9 cellular contexts compared by ENCODE assay signal in genomic region chr6:82365011-82365751, GRCh38. TPM values are rescaled to one million over a fixed set of nuclear protein-coding genes. Genes with fewer than 3 reads are reported as not detected.
DNase-seq lines count a peak whose midpoint lies in the region; ATAC-seq, FAIRE-seq and TF ChIP-seq lines count a peak whose summit lies in the region.
"Had no signal": no experiment of that assay in that cellular context is flagged by ENCODE, and none has a peak within 500 bp of the region (broad histone marks: within the 10 kb centered on the region; RNA-seq: fewer than 3 reads in every experiment).

No MANE protein-coding gene starts in this region.

- H3K4me2 ChIP-seq in osteoblast (ENCODE audit: insufficient read depth, low read length) = peak overlapping the region; percentile 94

- peak overlapping the region; percentile 55 for H3K4me3 Mint-ChIP-seq in activated CD8-positive, alpha-beta T cell treated with anti-CD3 and anti-CD28 coated beads, Interleukin-2, amount 10 ng/mL, durations not matched to agents 7 days and 5 days

- no peak overlapping the region for H3K27ac Mint-ChIP-seq in activated CD8-positive, alpha-beta T cell treated with anti-CD3 and anti-CD28 coated beads, Interleukin-2, amount 10 ng/mL, durations not matched to agents 7 days and 5 days

- peak; percentile 62 for DNase-seq in DMS 273 (lab: John Stamatoyannopoulos, UW; ENCODE audit: unreplicated experiment)
- no peak for DNase-seq in DMS 273 treated with DMSO at 0.1 percent for 48 hours (lab: John Stamatoyannopoulos, UW)
- peak; percentile 20 for DNase-seq in activated CD8-positive, alpha-beta T cell treated with anti-CD3 and anti-CD28 coated beads, Interleukin-2, amount 10 ng/mL, durations not matched to agents 7 days and 5 days
- peak; percentile 52 for DNase-seq in glomerular visceral epithelial cell (ENCODE audit: extremely low spot score)
- DNase-seq in osteoblast (ENCODE audit: insufficient read length, low spot score, missing footprints) = peak; percentile 58
- DNase-seq in GM19239 (ENCODE audit: insufficient read length, low spot score) = no peak
- DNase-seq in activated gamma-delta T cell treated with Interleukin-2 at 50 U/mL for 16 hours = no peak

- peaks cover 22% of the 10 kb centered on the region for H4K20me1 ChIP-seq in osteoblast (ENCODE audit: insufficient read depth, low read length)

- POLR2A ChIA-PET in activated CD8-positive, alpha-beta T cell treated with anti-CD3 and anti-CD28 coated beads, Interleukin-2, amount 10 ng/mL, durations not matched to agents 7 days and 5 days (lab: Charles Lee) = no interaction called here

- H3K4me3 ChIP-seq in osteoblast (ENCODE audit: insufficient read depth, low read length) = peak overlapping the region; percentile 78

- no peaks in the 10 kb centered on the region for H3K9me3 ChIP-seq in osteoblast (ENCODE audit: low read depth, low read length)

- H3K9me3 Mint-ChIP-seq in activated CD8-positive, alpha-beta T cell treated with anti-CD3 and anti-CD28 coated beads, Interleukin-2, amount 10 ng/mL, durations not matched to agents 7 days and 5 days (ENCODE audit: insufficient read depth) = no peaks in the 10 kb centered on the region

- peak; percentile 25 for ATAC-seq in HG03066 (IDR thresholded peaks at IDR 0.05; ENCODE audit: low read depth, unreplicated experiment)
- peak; percentile 19 for ATAC-seq in activated CD8-positive, alpha-beta T cell treated with anti-CD3 and anti-CD28 coated beads, Interleukin-2, amount 10 ng/mL, durations not matched to agents 7 days and 5 days

- H3K27me3 Mint-ChIP-seq in activated CD8-positive, alpha-beta T cell treated with anti-CD3 and anti-CD28 coated beads, Interleukin-2, amount 10 ng/mL, durations not matched to agents 7 days and 5 days (ENCODE audit: low read depth) = peaks cover 50% of the 10 kb centered on the region

- peak; percentile 6 for TF ChIP-seq CTCF in osteoblast (IDR thresholded peaks at IDR 0.05; ENCODE audit: extremely low read depth, low read depth, low read length)

- no peak for FAIRE-seq in GM19239 (lab: Jason Lieb, UNC)
- FAIRE-seq: A204.1 had no signal

- peaks cover 20% of the 10 kb centered on the region for H3K4me1 ChIP-seq in osteoblast (ENCODE audit: insufficient read depth, low read length)

- peak overlapping the region; percentile 96 for H3K27ac ChIP-seq in osteoblast (ENCODE audit: low read depth, low read length)

- peak overlapping the region; percentile 54 for H2AFZ ChIP-seq in osteoblast (ENCODE audit: low read length)

- no peaks in the 10 kb centered on the region for H3K27me3 ChIP-seq in osteoblast (ENCODE audit: insufficient read depth, low read length)

- CTCF ChIA-PET in activated CD8-positive, alpha-beta T cell treated with anti-CD3 and anti-CD28 coated beads, Interleukin-2, amount 10 ng/mL, durations not matched to agents 7 days and 5 days (lab: Charles Lee) = no interaction called here

- H3K4me1 Mint-ChIP-seq in activated CD8-positive, alpha-beta T cell treated with anti-CD3 and anti-CD28 coated beads, Interleukin-2, amount 10 ng/mL, durations not matched to agents 7 days and 5 days (ENCODE audit: low read depth) = peaks cover 21% of the 10 kb centered on the region

- H3K36me3 ChIP-seq in osteoblast (ENCODE audit: insufficient read depth, low read length) = peaks cover 18% of the 10 kb centered on the region

- peaks cover 41% of the 10 kb centered on the region for H3K79me2 ChIP-seq in osteoblast (ENCODE audit: insufficient read depth, low read length)

- no peaks in the 10 kb centered on the region for H3K36me3 Mint-ChIP-seq in activated CD8-positive, alpha-beta T cell treated with anti-CD3 and anti-CD28 coated beads, Interleukin-2, amount 10 ng/mL, durations not matched to agents 7 days and 5 days (ENCODE audit: low read depth)

RNA-seq across cellular contexts. Expression of gene TPBG, which starts 1.6 kb away (rescaled TPM):
- not detected for total RNA-seq in activated CD8-positive, alpha-beta T cell treated with anti-CD3 and anti-CD28 coated beads, Interleukin-2, amount 10 ng/mL, durations not matched to agents 7 days and 5 days
- 47.8 and 48.6 TPM in 2 replicates for total RNA-seq in osteoblast

Comparison
In these comparisons a context has a peak if more than half of its experiments do, and no peak if none do; other contexts are left out.
1. DNase-seq: peak in DMS 273 (single experiment), activated CD8-positive, alpha-beta T cell treated with anti-CD3 and anti-CD28 coated beads, Interleukin-2, amount 10 ng/mL, durations not matched to agents 7 days and 5 days (single experiment), glomerular visceral epithelial cell (single experiment) and osteoblast (single experiment); none in DMS 273 treated with DMSO at 0.1 percent for 48 hours (single experiment), GM19239 (single experiment) and activated gamma-delta T cell treated with Interleukin-2 at 50 U/mL for 16 hours (single experiment).
2. RNA of gene TPBG, which starts 1.6 kb away (total RNA-seq): 47.8 to 48.6 TPM in osteoblast; not detected in activated CD8-positive, alpha-beta T cell treated with anti-CD3 and anti-CD28 coated beads, Interleukin-2, amount 10 ng/mL, durations not matched to agents 7 days and 5 days; every median in the first group is over 10 times any median in the second.